Comparison of ENCODE assay signal across 8 cellular contexts in genomic region chr7:149855368-149856305, GRCh38. TPM values are rescaled to one million over a fixed set of nuclear protein-coding genes. Genes with fewer than 3 reads are reported as not detected.
A peak's percentile ranks its signal among the peaks of the same experiment; 100 is the strongest.
DNase-seq lines count a peak whose midpoint lies in the region; ATAC-seq and TF ChIP-seq lines count a peak whose summit lies in the region.

No MANE protein-coding gene starts in this region.

- no peak overlapping the region for H3K4me3 ChIP-seq in heart right ventricle

- 61 to 68% methylated on average over 16 of the region's 16 CpGs for WGBS in heart right ventricle, 2 donors

- ATAC-seq in heart right ventricle = peak in 6 of 8 donors; percentile 33 to 56 (median 48)
- ATAC-seq in GM18873 (IDR thresholded peaks at IDR 0.05; ENCODE audit: low FRiP score, unreplicated experiment) = no peak
- no peak for ATAC-seq in HG03378 (IDR thresholded peaks at IDR 0.05; ENCODE audit: unreplicated experiment)

- DNase-seq in GM03348 (ENCODE audit: low spot score) = peak; percentile 34
- peak; percentile 81 for DNase-seq in SW480 (ENCODE audit: low spot score)
- no peak for DNase-seq in heart right ventricle
- no peak for DNase-seq in DMS153 (lab: John Stamatoyannopoulos, UW)
- DNase-seq in SHP77 (lab: John Stamatoyannopoulos, UW) = no peak

- no peaks in the 10 kb centered on the region for H3K9me3 ChIP-seq in heart right ventricle

- H3K27me3 ChIP-seq in heart right ventricle = no peaks in the 10 kb centered on the region

- TF ChIP-seq CTCF in 22Rv1 (IDR thresholded peaks at IDR 0.05) (no peak), heart right ventricle (IDR thresholded peaks at IDR 0.05) (no peak)

- H3K27ac ChIP-seq in 22Rv1 (peak overlapping the region; percentile 58), heart right ventricle (peak overlapping the region in 5 of 10 donors; percentile 8 to 55 (median 42))

- H3K4me1 ChIP-seq in heart right ventricle = peaks cover 5 to 21% (median 16%) of the 10 kb centered on the region in 9 donors

- intact Hi-C loops in heart right ventricle (cut with DNase I) = no loop called here

- H3K36me3 ChIP-seq in heart right ventricle = peaks cover 0 to 40% (median 23%) of the 10 kb centered on the region in 9 donors

RNA-seq across cellular contexts. Expression of gene ZNF862, which starts 17.5 kb away (rescaled TPM):
- total RNA-seq in heart right ventricle = 10 to 100 TPM in 6 of 10 donors, 1 to 10 TPM in 4; 7.4 to 13.3 (median 10.5) TPM
- 1 to 10 TPM; 3.9 to 9.6 TPM for polyA plus RNA-seq in heart right ventricle

RNA-seq across cellular contexts. Expression of gene ATP6V0E2, which starts 18.1 kb away (rescaled TPM):
- total RNA-seq in heart right ventricle = 100 to 1,000 TPM in 5 of 10 donors, 10 to 100 TPM in 5; 69.2 to 119 (median 96.7) TPM
- 10 to 100 TPM; 27.5 to 46.5 TPM for polyA plus RNA-seq in heart right ventricle

Comparison
In these comparisons a context has a peak if more than half of its experiments do, and no peak if none do; other contexts are left out.
1. DNase-seq: peak in GM03348 (single experiment) and SW480 (single experiment); none in heart right ventricle (0 of 2), DMS153 (single experiment) and SHP77 (0 of 2).
2. ATAC-seq: peak in heart right ventricle (6 of 8); none in GM18873 (single experiment) and HG03378 (single experiment).